ENCODE assay signal across 1 cellular context in genomic region chr1:182724215-182724614, GRCh38.
TF ChIP-seq lines count a peak whose summit lies in the region.

No MANE protein-coding gene starts in this region.

TF ChIP-seq in K562, 482 proteins besides CTCF, POLR2A, EP300 and RAD21 (continued from another document):
- no peak for TF ChIP-seq RERE (CRISPR knock-in tag; IDR thresholded peaks at IDR 0.05; ENCODE audit: borderline replicate concordance)
- peak; percentile 59 for TF ChIP-seq C11orf30 (IDR thresholded peaks at IDR 0.05; ENCODE audit: low read depth)
- TF ChIP-seq ZBED1 (IDR thresholded peaks at IDR 0.05): no peak
- peak; percentile 36 for TF ChIP-seq MAFG (tag; conservative IDR thresholded peaks at IDR 0.05)
- peak; percentile 31; the same call in 1 of the 2 replicates for TF ChIP-seq MAFK (IDR thresholded peaks at IDR 0.05; ENCODE audit: low read length)
